Comparison of ENCODE assay signal across 9 cellular contexts in the genomic region with DNA sequence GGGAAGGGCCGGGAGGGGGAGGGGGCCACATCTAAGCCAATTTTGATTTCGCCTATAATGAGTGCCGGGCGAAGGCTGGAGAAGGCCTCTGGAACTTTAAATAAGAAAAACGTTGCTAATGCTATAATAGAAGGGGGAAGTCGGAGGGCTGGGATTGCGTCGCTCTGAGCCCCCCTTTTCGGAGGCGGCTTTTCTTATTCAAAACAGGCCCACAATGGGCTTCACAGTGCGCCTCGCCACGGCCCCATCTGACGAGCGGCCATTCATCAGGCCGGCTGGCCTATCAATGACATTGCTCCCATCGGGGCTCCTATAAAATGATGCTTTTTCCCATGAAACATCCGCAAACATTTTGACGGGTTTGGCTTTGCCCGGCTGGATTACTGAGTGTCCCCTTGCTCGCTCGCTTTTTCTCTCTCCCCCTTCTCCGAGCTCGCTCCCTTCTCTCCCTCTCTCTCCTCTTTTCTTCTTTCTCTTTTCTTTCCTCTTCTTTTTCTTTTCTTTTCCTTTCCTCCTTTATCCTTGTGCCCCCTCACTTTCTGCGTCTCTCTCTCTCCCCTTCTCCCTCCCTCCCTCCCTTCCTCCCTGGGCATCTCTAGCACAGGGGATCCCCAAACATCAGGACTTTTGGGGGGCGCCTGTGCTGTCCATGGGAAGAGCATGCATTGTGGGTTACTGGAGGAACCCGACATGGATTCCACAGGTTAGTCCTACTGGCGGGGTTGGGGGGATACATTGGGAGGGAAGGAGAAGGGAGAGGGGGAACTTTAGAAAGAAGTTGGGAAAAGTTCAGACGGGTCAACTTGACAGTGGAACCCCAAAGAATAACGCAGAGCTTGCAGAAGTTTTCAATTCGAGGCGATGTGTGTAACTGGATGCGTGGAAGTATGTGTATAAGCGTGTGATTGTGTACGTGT. TPM values are rescaled to one million over a fixed set of nuclear protein-coding genes. Genes with fewer than 3 reads are reported as not detected.
DNase-seq lines count a peak whose midpoint lies in the region; ATAC-seq and TF ChIP-seq lines count a peak whose summit lies in the region.
"Had no signal": no experiment of that assay in that cellular context is flagged by ENCODE, and none has a peak within 500 bp of the region (broad histone marks: within the 10 kb centered on the region; RNA-seq: fewer than 3 reads in every experiment).

TSS of gene RFX4 (plus strand) at position 344 of the 917 bp plus-strand sequence. CDS start at position 661, 317 bp downstream.

- H3K36me3 Mint-ChIP-seq in activated naive CD4-positive, alpha-beta T cell treated with anti-CD3 and anti-CD28 coated beads, Interleukin-2, amount 10 ng/mL, durations not matched to agents 7 days and 5 days = no peaks in the 10 kb centered on the region

- H3K9me3 ChIP-seq in thoracic aorta = no peaks in the 10 kb centered on the region
- no peaks in the 10 kb centered on the region for H3K9me3 ChIP-seq in thyroid gland

- H3K4me3 ChIP-seq in thoracic aorta (peak within 1 kb of the TSS; percentile 61), thyroid gland (replicated peaks in 1 of 3) (peak within 1 kb of the TSS in 1 of 3 donors; percentile 27)

- peaks cover 98% of the 10 kb centered on the region for H3K27me3 Mint-ChIP-seq in activated naive CD4-positive, alpha-beta T cell treated with anti-CD3 and anti-CD28 coated beads, Interleukin-2, amount 10 ng/mL, durations not matched to agents 7 days and 5 days

- peaks cover 21 to 56% of the 10 kb centered on the region in 2 donors for H3K4me1 ChIP-seq in thoracic aorta (ENCODE audit: control insufficient read depth in 1 of 2, low read depth in 2 of 2)
- peaks cover 44 to 72% of the 10 kb centered on the region in 2 donors for H3K4me1 ChIP-seq in thyroid gland

- H3K27me3 ChIP-seq in thoracic aorta (replicated peaks; ENCODE audit: insufficient read depth) = peaks cover 17% of the 10 kb centered on the region
- H3K27me3 ChIP-seq in thyroid gland = peaks cover 57% of the 10 kb centered on the region

- H3K36me3 ChIP-seq in thoracic aorta = no peaks in the 10 kb centered on the region
- no peaks in the 10 kb centered on the region for H3K36me3 ChIP-seq in thyroid gland

- H3K4me1 Mint-ChIP-seq in activated naive CD4-positive, alpha-beta T cell treated with anti-CD3 and anti-CD28 coated beads, Interleukin-2, amount 10 ng/mL, durations not matched to agents 7 days and 5 days = peaks cover 21% of the 10 kb centered on the region

- TF ChIP-seq CTCF in thoracic aorta (IDR thresholded peaks at IDR 0.05) = no peak
- no peak for TF ChIP-seq CTCF in thyroid gland (IDR thresholded peaks at IDR 0.05)

- CTCF ChIA-PET in activated naive CD4-positive, alpha-beta T cell treated with anti-CD3 and anti-CD28 coated beads, Interleukin-2, amount 10 ng/mL, durations not matched to agents 7 days and 5 days (lab: Charles Lee) = interaction anchor here (1.6 kb wide), 1 partner anchor 259 kb away, joined by 3 read pairs; no protein-coding TSS in a partner anchor

- no peak for TF ChIP-seq POLR2A in thyroid gland (IDR thresholded peaks at IDR 0.05)

- DNase-seq in activated naive CD4-positive, alpha-beta T cell treated with anti-CD3 and anti-CD28 coated beads, Interleukin-2, amount 10 ng/mL, durations not matched to agents 7 days and 5 days = no peak
- no peak for DNase-seq in activated naive CD4-positive, alpha-beta T cell treated with anti-CD3 and anti-CD28 coated beads, Interleukin-2, amount 50 U/mL, for 16 hours
- DNase-seq in amygdala (lab: John Stamatoyannopoulos, UW) (peak in 34 of 56 donors; percentile 19 to 79 (median 44)), left kidney (ENCODE audit: low read depth, low spot score) (peak; percentile 23), thoracic aorta (ENCODE audit: low spot score) (no peak), dedifferentiated amniotic fluid mesenchymal stem cell (ENCODE audit: extremely low spot score) (no peak), thyroid gland (no peak), LoVo (ENCODE audit: low spot score) (no peak)
- DNase-seq: GF-D8 had no signal

- H3K27ac ChIP-seq in thoracic aorta (no peak within 1 kb of the TSS), thyroid gland (no peak within 1 kb of the TSS)

- intact Hi-C loops in thyroid gland (cut with DNase I) = no loop called here

- H3K4me3 Mint-ChIP-seq in activated naive CD4-positive, alpha-beta T cell treated with anti-CD3 and anti-CD28 coated beads, Interleukin-2, amount 10 ng/mL, durations not matched to agents 7 days and 5 days = peak within 1 kb of the TSS; percentile 50

- WGBS in thyroid gland, 2 donors = 3 to 4% methylated on average over 32 to 35 of the region's 35 CpGs

- H3K27ac Mint-ChIP-seq in activated naive CD4-positive, alpha-beta T cell treated with anti-CD3 and anti-CD28 coated beads, Interleukin-2, amount 10 ng/mL, durations not matched to agents 7 days and 5 days = no peak within 1 kb of the TSS

- no peak for ATAC-seq in thoracic aorta (ENCODE audit: insufficient number of reproducible peaks, low FRiP score, low read depth)

- H3K9me3 Mint-ChIP-seq in activated naive CD4-positive, alpha-beta T cell treated with anti-CD3 and anti-CD28 coated beads, Interleukin-2, amount 10 ng/mL, durations not matched to agents 7 days and 5 days = no peaks in the 10 kb centered on the region

RNA-seq across cellular contexts. Expression of gene RFX4, which starts in this region (rescaled TPM):
- total RNA-seq in thoracic aorta (not detected), thyroid gland (under 1 TPM in 2 of 4 donors, not detected in 2; 0.27 to 0.45 TPM)

Comparison
In these comparisons a context has a peak if more than half of its experiments do, and no peak if none do; other contexts are left out.
1. DNase-seq: peak in amygdala (34 of 56) and left kidney (single experiment); none in activated naive CD4-positive, alpha-beta T cell treated with anti-CD3 and anti-CD28 coated beads, Interleukin-2, amount 10 ng/mL, durations not matched to agents 7 days and 5 days (single experiment), activated naive CD4-positive, alpha-beta T cell treated with anti-CD3 and anti-CD28 coated beads, Interleukin-2, amount 50 U/mL, for 16 hours (single experiment), thoracic aorta (single experiment), dedifferentiated amniotic fluid mesenchymal stem cell (single experiment), thyroid gland (0 of 2) and LoVo (single experiment).